In the genomic region with DNA sequence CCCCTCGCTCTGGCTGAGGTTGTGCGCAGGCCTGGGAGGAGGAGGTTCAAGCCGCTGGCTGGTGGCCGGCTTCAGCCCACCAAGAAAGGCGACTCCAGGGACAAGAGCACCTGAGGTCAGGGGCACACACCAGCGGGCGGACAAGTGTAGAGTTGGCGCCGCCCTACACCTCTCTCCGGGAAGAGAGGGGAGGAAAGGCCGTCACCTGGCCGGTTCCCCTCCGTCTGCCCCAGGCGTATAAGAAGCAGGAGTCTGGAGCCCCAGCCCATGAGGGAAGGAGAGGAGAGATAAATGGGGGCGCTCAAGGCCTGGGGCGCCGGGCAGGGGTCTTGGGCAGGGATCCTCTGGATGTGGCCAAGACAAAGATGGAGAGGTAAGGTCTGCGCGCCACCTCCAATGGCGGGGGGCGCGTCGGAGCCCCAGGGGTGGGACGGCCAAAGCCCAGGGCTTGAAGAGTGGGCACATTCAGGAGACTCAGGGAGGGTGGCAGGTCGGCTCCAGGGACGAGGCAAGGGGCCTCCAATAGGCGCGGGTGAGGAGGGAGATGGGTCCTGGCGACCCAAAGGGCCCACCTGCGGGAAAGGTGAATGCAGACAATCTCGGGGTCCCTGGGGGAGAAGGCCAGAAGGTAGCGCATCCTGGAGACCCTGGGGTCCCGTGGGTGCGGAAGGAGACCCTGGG, we compare ENCODE assay signal across 11 cellular contexts. TPM values are rescaled to one million over a fixed set of nuclear protein-coding genes. Genes with fewer than 3 reads are reported as not detected.
DNase-seq lines count a peak whose midpoint lies in the region; ATAC-seq and TF ChIP-seq lines count a peak whose summit lies in the region.
"Had no signal": no experiment of that assay in that cellular context is flagged by ENCODE, and none has a peak within 500 bp of the region (broad histone marks: within the 10 kb centered on the region; RNA-seq: fewer than 3 reads in every experiment).

No MANE protein-coding gene starts in this region.

- H3K4me3 ChIP-seq in thyroid gland (replicated peaks in 1 of 3) (peak overlapping the region in 2 of 3 donors; percentile 10 to 31), sigmoid colon (peak overlapping the region in 2 of 4 donors; percentile 16 to 17)
- H3K4me3 ChIP-seq: BLaER1 had no signal

- H3K36me3 ChIP-seq in thyroid gland (no peaks in the 10 kb centered on the region), sigmoid colon (no peaks in the 10 kb centered on the region)
- H3K36me3 ChIP-seq: BLaER1, spleen had no signal

- TF ChIP-seq CTCF in thyroid gland (IDR thresholded peaks at IDR 0.05), result no peak
- no peak for TF ChIP-seq CTCF in sigmoid colon (IDR thresholded peaks at IDR 0.05)

- H3K9me3 Mint-ChIP-seq in activated T-cell treated with anti-CD3 and anti-CD28 coated beads, Interleukin-2, amount 50 U/mL, for 72 hours, result no peaks in the 10 kb centered on the region
- H3K9me3 Mint-ChIP-seq in activated naive CD8-positive, alpha-beta T cell treated with anti-CD3 and anti-CD28 coated beads, Interleukin-2, amount 50 U/mL, for 24 hours, result no peaks in the 10 kb centered on the region
- peaks cover 1% of the 10 kb centered on the region for H3K9me3 Mint-ChIP-seq in memory B cell

- H3K36me3 Mint-ChIP-seq in activated T-cell treated with anti-CD3 and anti-CD28 coated beads, Interleukin-2, amount 50 U/mL, for 72 hours (ENCODE audit: insufficient read depth in 2 of 2), result peaks cover 2 to 6% of the 10 kb centered on the region in 2 donors
- H3K36me3 Mint-ChIP-seq in activated naive CD8-positive, alpha-beta T cell treated with anti-CD3 and anti-CD28 coated beads, Interleukin-2, amount 50 U/mL, for 24 hours (ENCODE audit: low read depth), result no peaks in the 10 kb centered on the region
- peaks cover 7% of the 10 kb centered on the region for H3K36me3 Mint-ChIP-seq in memory B cell

- no peak overlapping the region for H3K27ac Mint-ChIP-seq in activated T-cell treated with anti-CD3 and anti-CD28 coated beads, Interleukin-2, amount 50 U/mL, for 72 hours
- no peak overlapping the region for H3K27ac Mint-ChIP-seq in activated naive CD8-positive, alpha-beta T cell treated with anti-CD3 and anti-CD28 coated beads, Interleukin-2, amount 50 U/mL, for 24 hours
- no peak overlapping the region for H3K27ac Mint-ChIP-seq in memory B cell

- DNase-seq in activated T-cell treated with anti-CD3 and anti-CD28 coated beads, Interleukin-2, amount 50 U/mL, for 72 hours, result no peak
- no peak for DNase-seq in activated T-cell treated with anti-CD3 and anti-CD28 coated beads, Interleukin-2, amount 50 U/mL, for 1 hour
- DNase-seq in activated naive CD8-positive, alpha-beta T cell treated with anti-CD3 and anti-CD28 coated beads, Interleukin-2, amount 50 U/mL, for 24 hours, result no peak
- no peak for DNase-seq in memory B cell (ENCODE audit: low spot score in 2 of 2)
- DNase-seq in thyroid gland, result peak; percentile 55 to 65
- no peak for DNase-seq in sigmoid colon
- DNase-seq in posterior vena cava (ENCODE audit: low spot score), result no peak
- no peak for DNase-seq in dermis blood vessel endothelial cell
- DNase-seq: mesenchymal stem cell, spleen had no signal

- TF ChIP-seq POLR2A in thyroid gland (IDR thresholded peaks at IDR 0.05), result no peak
- TF ChIP-seq POLR2A in sigmoid colon (IDR thresholded peaks at IDR 0.05), result no peak

- H3K27me3 Mint-ChIP-seq in activated T-cell treated with anti-CD3 and anti-CD28 coated beads, Interleukin-2, amount 50 U/mL, for 72 hours (ENCODE audit: low read depth), result peaks cover 75% of the 10 kb centered on the region
- H3K27me3 Mint-ChIP-seq in activated naive CD8-positive, alpha-beta T cell treated with anti-CD3 and anti-CD28 coated beads, Interleukin-2, amount 50 U/mL, for 24 hours, result peaks cover 62% of the 10 kb centered on the region
- H3K27me3 Mint-ChIP-seq in memory B cell, result peaks cover 35% of the 10 kb centered on the region

- H3K4me1 ChIP-seq in thyroid gland (peaks cover 0 to 11% of the 10 kb centered on the region in 2 donors), sigmoid colon (peaks cover 0 to 8% (median 5%) of the 10 kb centered on the region in 4 donors)
- H3K4me1 ChIP-seq: BLaER1 had no signal

- 9 to 16% methylated on average over 15 to 34 of the region's 34 CpGs for WGBS in thyroid gland, 2 donors
- 12 to 41% methylated on average over 34 of the region's 34 CpGs for WGBS in sigmoid colon, 2 donors

- peak overlapping the region; percentile 73 to 79 for H3K4me3 Mint-ChIP-seq in activated T-cell treated with anti-CD3 and anti-CD28 coated beads, Interleukin-2, amount 50 U/mL, for 72 hours
- H3K4me3 Mint-ChIP-seq in activated naive CD8-positive, alpha-beta T cell treated with anti-CD3 and anti-CD28 coated beads, Interleukin-2, amount 50 U/mL, for 24 hours, result peak overlapping the region; percentile 48
- H3K4me3 Mint-ChIP-seq in memory B cell, result peak overlapping the region; percentile 44

- no peak for TF ChIP-seq EP300 in sigmoid colon (IDR thresholded peaks at IDR 0.05)

- no peak for ATAC-seq in activated T-cell treated with anti-CD3 and anti-CD28 coated beads, Interleukin-2, amount 50 U/mL, for 72 hours (replicated peaks in 1 of 2)
- no peak for ATAC-seq in activated naive CD8-positive, alpha-beta T cell treated with anti-CD3 and anti-CD28 coated beads, Interleukin-2, amount 50 U/mL, for 24 hours
- ATAC-seq in memory B cell (ENCODE audit: low read depth), result no peak

- H3K9me3 ChIP-seq in thyroid gland (no peaks in the 10 kb centered on the region), sigmoid colon (peaks cover 8 to 10% (median 9%) of the 10 kb centered on the region in 4 donors)

- H3K27me3 ChIP-seq in thyroid gland (no peaks in the 10 kb centered on the region), sigmoid colon (peaks cover 18 to 74% (median 53%) of the 10 kb centered on the region in 3 donors)

- peaks cover 15% of the 10 kb centered on the region for H3K4me1 Mint-ChIP-seq in activated T-cell treated with anti-CD3 and anti-CD28 coated beads, Interleukin-2, amount 50 U/mL, for 72 hours (ENCODE audit: low read depth)
- H3K4me1 Mint-ChIP-seq in activated naive CD8-positive, alpha-beta T cell treated with anti-CD3 and anti-CD28 coated beads, Interleukin-2, amount 50 U/mL, for 24 hours, result peaks cover 5% of the 10 kb centered on the region
- H3K4me1 Mint-ChIP-seq in memory B cell, result peaks cover 11% of the 10 kb centered on the region

- intact Hi-C loops in thyroid gland (cut with DNase I), result no loop called here
- intact Hi-C loops in sigmoid colon (cut with DNase I), result no loop called here
- intact Hi-C loops in posterior vena cava (cut with DNase I), result no loop called here

- H3K27ac ChIP-seq in thyroid gland (no peak overlapping the region), sigmoid colon (no peak overlapping the region)
- H3K27ac ChIP-seq: BLaER1, spleen had no signal

RNA-seq across cellular contexts. Expression of a gene that starts 0.8 kb away (rescaled TPM):
- under 1 TPM; 0.05 to 0.07 TPM for total RNA-seq in activated T-cell treated with anti-CD3 and anti-CD28 coated beads, Interleukin-2, amount 50 U/mL, for 72 hours
- total RNA-seq in thyroid gland (10 to 100 TPM in 2 of 4 donors, 1 to 10 TPM in 2; 2.8 to 13.8 (median 7.9) TPM), sigmoid colon (1 to 10 TPM in 1 of 4 donors, under 1 TPM in 3; 0.14 to 2.1 (median 0.61) TPM), posterior vena cava (1 to 10 TPM; 5.6 to 6.6 TPM), dermis blood vessel endothelial cell (not detected in 2 replicates)
- 1 to 10 TPM in 1 of 3 donors, under 1 TPM in 2; 0.23 to 1.2 (median 0.36) TPM for polyA plus RNA-seq in sigmoid colon
- total RNA-seq: spleen had no signal

Comparison
In these comparisons a context has a peak if more than half of its experiments do, and no peak if none do; other contexts are left out.
1. DNase-seq: peak in thyroid gland (2 of 2); none in activated T-cell treated with anti-CD3 and anti-CD28 coated beads, Interleukin-2, amount 50 U/mL, for 72 hours (0 of 2), activated T-cell treated with anti-CD3 and anti-CD28 coated beads, Interleukin-2, amount 50 U/mL, for 1 hour (single experiment), activated naive CD8-positive, alpha-beta T cell treated with anti-CD3 and anti-CD28 coated beads, Interleukin-2, amount 50 U/mL, for 24 hours (single experiment), memory B cell (0 of 2), sigmoid colon (single experiment), posterior vena cava (single experiment) and dermis blood vessel endothelial cell (single experiment).
2. Peak in every context shown above with its lines, with median percentiles within 50 percentile points of each other: H3K4me3 Mint-ChIP-seq.